9 cellular contexts compared by ENCODE assay signal in the genomic region with DNA sequence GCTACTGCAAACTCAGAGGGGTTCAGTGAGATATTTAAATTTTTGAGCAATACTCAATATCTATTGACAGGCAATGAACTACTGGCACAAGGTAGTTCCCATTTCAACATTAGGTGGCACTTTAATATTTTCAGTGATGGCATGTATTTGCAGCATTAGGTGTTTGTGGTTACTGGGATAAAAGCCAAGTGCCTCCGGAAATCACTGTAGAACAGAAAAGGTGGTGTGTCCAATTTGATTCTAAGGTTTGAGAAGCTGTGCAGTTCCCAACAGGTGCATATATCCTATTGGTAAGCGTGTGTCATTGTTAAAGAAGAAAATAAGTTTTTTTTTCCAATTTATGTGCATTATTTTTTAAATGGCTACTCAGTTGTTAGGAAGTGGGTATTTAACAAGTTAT.
"Had no signal": no experiment of that assay in that cellular context is flagged by ENCODE, and none has a peak within 500 bp of the region (broad histone marks: within the 10 kb centered on the region; RNA-seq: fewer than 3 reads in every experiment).

No MANE protein-coding gene starts in this region.

- H3K27ac ChIP-seq: GM23248 had no signal

- H3K36me3 ChIP-seq: HAP-1 had no signal

- DNase-seq: GM23248, GOT3, H7, H9, HCEC 1CT, HFFc6 had no signal

- H3K4me1 ChIP-seq: HAP-1 had no signal

- ATAC-seq: GM23338, HCT116 had no signal

- H3K4me2 ChIP-seq: GM23338 had no signal

- H3K9me3 ChIP-seq: HAP-1 had no signal

- H3K9ac ChIP-seq: GM23248 had no signal

- H2AFZ ChIP-seq: GM23248, GM23338 had no signal

- H3K4me3 ChIP-seq: GM23248, GM23338, HAP-1 had no signal
